Comparison of ENCODE assay signal across 8 cellular contexts in genomic region chr4:99088485-99089365, GRCh38. TPM values are rescaled to one million over a fixed set of nuclear protein-coding genes. Genes with fewer than 3 reads are reported as not detected.
A peak's percentile ranks its signal among the peaks of the same experiment; 100 is the strongest.
DNase-seq lines count a peak whose midpoint lies in the region; ATAC-seq and FAIRE-seq lines count a peak whose summit lies in the region.

TSS of gene ADH5 (minus strand) at chr4:99088788. CDS start at chr4:99088700, 88 bp downstream.

- ATAC-seq in GM21723 (IDR thresholded peaks at IDR 0.05; ENCODE audit: unreplicated experiment) (peak; percentile 95), naive B cell (ENCODE audit: low read depth in 2 of 2) (peak; percentile 94)
- peak; percentile 98 for ATAC-seq in stimulated activated effector memory CD8-positive, alpha-beta T cell treated with anti-CD3 and anti-CD28 coated beads, Interleukin-12 subunit alpha, Interleukin-12 subunit beta, amount 100 ng/mL, for 72 hours

- H3K4me1 Mint-ChIP-seq in activated T-helper 1 cell treated with anti-CD3 and anti-CD28 coated beads, Interleukin-12 subunit alpha, Interleukin-12 subunit beta, Interleukin-2, Interleukin-4 antibody, amounts not matched to agents 30 ng/mL and 10 ng/mL and 1 ng/mL, durations not matched to agents 14 hours and 24 hours and 36 hours (ENCODE audit: low read depth): peaks cover 50% of the 10 kb centered on the region
- H3K4me1 Mint-ChIP-seq in naive B cell: peaks cover 38 to 46% (median 45%) of the 10 kb centered on the region in 3 donors
- H3K4me1 Mint-ChIP-seq in stimulated activated effector memory CD8-positive, alpha-beta T cell treated with anti-CD3 and anti-CD28 coated beads, Interleukin-12 subunit alpha, Interleukin-12 subunit beta, amount 100 ng/mL, for 72 hours: peaks cover 49% of the 10 kb centered on the region

- H3K27me3 Mint-ChIP-seq in activated T-helper 1 cell treated with anti-CD3 and anti-CD28 coated beads, Interleukin-12 subunit alpha, Interleukin-12 subunit beta, Interleukin-2, Interleukin-4 antibody, amounts not matched to agents 30 ng/mL and 10 ng/mL and 1 ng/mL, durations not matched to agents 14 hours and 24 hours and 36 hours (ENCODE audit: insufficient read depth): peaks cover 2% of the 10 kb centered on the region
- no peaks in the 10 kb centered on the region for H3K27me3 Mint-ChIP-seq in naive B cell

- peaks cover 19% of the 10 kb centered on the region for H3K36me3 Mint-ChIP-seq in activated T-helper 1 cell treated with anti-CD3 and anti-CD28 coated beads, Interleukin-12 subunit alpha, Interleukin-12 subunit beta, Interleukin-2, Interleukin-4 antibody, amounts not matched to agents 30 ng/mL and 10 ng/mL and 1 ng/mL, durations not matched to agents 14 hours and 24 hours and 36 hours (ENCODE audit: low read depth)
- H3K36me3 Mint-ChIP-seq in naive B cell: peaks cover 6% of the 10 kb centered on the region in 2 donors
- peaks cover 23% of the 10 kb centered on the region for H3K36me3 Mint-ChIP-seq in stimulated activated effector memory CD8-positive, alpha-beta T cell treated with anti-CD3 and anti-CD28 coated beads, Interleukin-12 subunit alpha, Interleukin-12 subunit beta, amount 100 ng/mL, for 72 hours

- H3K4me3 Mint-ChIP-seq in activated T-helper 1 cell treated with anti-CD3 and anti-CD28 coated beads, Interleukin-12 subunit alpha, Interleukin-12 subunit beta, Interleukin-2, Interleukin-4 antibody, amounts not matched to agents 30 ng/mL and 10 ng/mL and 1 ng/mL, durations not matched to agents 14 hours and 24 hours and 36 hours: peak within 1 kb of the TSS; percentile 98
- H3K4me3 Mint-ChIP-seq in naive B cell: peak within 1 kb of the TSS; percentile 92 to 99 (median 98)
- peak within 1 kb of the TSS; percentile 98 for H3K4me3 Mint-ChIP-seq in stimulated activated effector memory CD8-positive, alpha-beta T cell treated with anti-CD3 and anti-CD28 coated beads, Interleukin-12 subunit alpha, Interleukin-12 subunit beta, amount 100 ng/mL, for 72 hours

- DNase-seq in DMS53 treated with DMSO at 0.1 percent for 48 hours (lab: John Stamatoyannopoulos, UW; ENCODE audit: unreplicated experiment) (peak; percentile 45), KBM-7 (peak; percentile 78), RCC 7860 (ENCODE audit: low spot score) (peak; percentile 69), fibroblast of gingiva (ENCODE audit: low read depth) (peak; percentile 90), naive B cell (peak; percentile 81)
- peak; percentile 77 for DNase-seq in activated T-helper 1 cell treated with anti-CD3 and anti-CD28 coated beads, Interleukin-12 subunit alpha, Interleukin-12 subunit beta, Interleukin-2, Interleukin-4 antibody, amounts not matched to agents 30 ng/mL and 10 ng/mL and 1 ng/mL, durations not matched to agents 14 hours and 24 hours and 36 hours (ENCODE audit: low spot score)
- peak; percentile 74 to 89 for DNase-seq in stimulated activated effector memory CD8-positive, alpha-beta T cell treated with anti-CD3 and anti-CD28 coated beads, Interleukin-12 subunit alpha, Interleukin-12 subunit beta, amount 100 ng/mL, for 72 hours (ENCODE audit: low spot score in 2 of 2)

- intact Hi-C loops in activated T-helper 1 cell treated with anti-CD3 and anti-CD28 coated beads, Interleukin-12 subunit alpha, Interleukin-12 subunit beta, Interleukin-2, Interleukin-4 antibody, amounts not matched to agents 30 ng/mL and 10 ng/mL and 1 ng/mL, durations not matched to agents 14 hours and 24 hours and 36 hours (cut with micrococcal nuclease): loop anchor here (1.0 to 5.0 kb wide), 10 partner anchors 14 to 945 kb away; partner anchors contain the start of genes DAPP1, LAMTOR3, METAP1 and STPG2

- H3K27ac Mint-ChIP-seq in activated T-helper 1 cell treated with anti-CD3 and anti-CD28 coated beads, Interleukin-12 subunit alpha, Interleukin-12 subunit beta, Interleukin-2, Interleukin-4 antibody, amounts not matched to agents 30 ng/mL and 10 ng/mL and 1 ng/mL, durations not matched to agents 14 hours and 24 hours and 36 hours: peak within 1 kb of the TSS; percentile 98
- H3K27ac Mint-ChIP-seq in naive B cell: peak within 1 kb of the TSS; percentile 90 to 99 (median 97)
- peak within 1 kb of the TSS; percentile 96 for H3K27ac Mint-ChIP-seq in stimulated activated effector memory CD8-positive, alpha-beta T cell treated with anti-CD3 and anti-CD28 coated beads, Interleukin-12 subunit alpha, Interleukin-12 subunit beta, amount 100 ng/mL, for 72 hours

- in situ Hi-C loops in KBM-7 (cut with MboI; ENCODE audit: low pct_unique_long_range_greater_than_20kb, low sequenced_read_pairs): no loop called here

- FAIRE-seq in RCC 7860 (lab: Jason Lieb, UNC): no peak

- no peaks in the 10 kb centered on the region for H3K9me3 Mint-ChIP-seq in activated T-helper 1 cell treated with anti-CD3 and anti-CD28 coated beads, Interleukin-12 subunit alpha, Interleukin-12 subunit beta, Interleukin-2, Interleukin-4 antibody, amounts not matched to agents 30 ng/mL and 10 ng/mL and 1 ng/mL, durations not matched to agents 14 hours and 24 hours and 36 hours
- H3K9me3 Mint-ChIP-seq in naive B cell: peaks cover 0 to 2% (median 0%) of the 10 kb centered on the region in 7 donors
- no peaks in the 10 kb centered on the region for H3K9me3 Mint-ChIP-seq in stimulated activated effector memory CD8-positive, alpha-beta T cell treated with anti-CD3 and anti-CD28 coated beads, Interleukin-12 subunit alpha, Interleukin-12 subunit beta, amount 100 ng/mL, for 72 hours

RNA-seq across cellular contexts. Expression of gene ADH5, which starts in this region (rescaled TPM):
- total RNA-seq in activated T-helper 1 cell treated with anti-CD3 and anti-CD28 coated beads, Interleukin-12 subunit alpha, Interleukin-12 subunit beta, Interleukin-2, Interleukin-4 antibody, amounts not matched to agents 30 ng/mL and 10 ng/mL and 1 ng/mL, durations not matched to agents 14 hours and 24 hours and 36 hours: 68.8 and 74.9 TPM in 2 replicates
- polyA plus RNA-seq in naive B cell (ENCODE audit: low read depth in 6 of 6): 100 to 1,000 TPM in 3 of 6 donors, 10 to 100 TPM in 3; 89.6 to 122 (median 100) TPM

Comparison
In these comparisons a context has a peak if more than half of its experiments do, and no peak if none do; other contexts are left out.
1. Peak in every context shown above with its lines: DNase-seq and ATAC-seq.